ENCODE assay signal across 33 cellular contexts in the genomic region with DNA sequence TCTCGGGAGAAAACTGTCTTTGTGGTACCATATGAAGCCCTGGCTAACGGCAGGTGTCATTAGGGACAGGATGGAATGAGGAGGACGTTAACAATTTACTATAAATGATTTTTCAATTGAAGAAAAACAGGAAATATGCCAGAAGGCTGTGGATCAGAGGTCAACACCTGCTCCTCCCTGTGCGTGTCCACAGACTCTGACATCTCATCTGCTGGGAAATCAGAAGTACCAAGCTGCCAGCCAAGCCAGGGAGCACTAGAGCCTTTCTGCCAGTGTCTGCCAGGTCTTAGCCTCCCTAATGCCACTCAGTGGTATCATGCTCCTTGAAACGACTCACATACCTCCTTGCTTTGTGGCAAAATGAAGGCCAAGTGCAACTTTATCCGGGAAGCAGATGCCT.
A peak's percentile ranks its signal among the peaks of the same experiment; 100 is the strongest.
DNase-seq lines count a peak whose midpoint lies in the region; ATAC-seq, FAIRE-seq and TF ChIP-seq lines count a peak whose summit lies in the region.
"Had no signal": no experiment of that assay in that cellular context is flagged by ENCODE, and none has a peak within 500 bp of the region (broad histone marks: within the 10 kb centered on the region; RNA-seq: fewer than 3 reads in every experiment).

No MANE protein-coding gene starts in this region.

- TF ChIP-seq CTCF in liver (IDR thresholded peaks at IDR 0.05; ENCODE audit: low read depth, low read length, missing input control) (no peak), right lobe of liver (IDR thresholded peaks at IDR 0.05) (no peak), left ventricle myocardium inferior (IDR thresholded peaks at IDR 0.05; ENCODE audit: borderline replicate concordance) (no peak)

- no peak overlapping the region for H3K9ac ChIP-seq in liver (ENCODE audit: low read depth in 1 of 2, low read length in 2 of 2)
- H3K9ac ChIP-seq: SK-N-SH had no signal

- 44% methylated on average over 6 of the region's 6 CpGs for WGBS in liver
- 25% methylated on average over 6 of the region's 6 CpGs for WGBS in right lobe of liver (ENCODE audit: insufficient coverage, low coverage, low lambda C conversion rate, missing lambda C conversion rate)

- no peaks in the 10 kb centered on the region for H3K36me3 Mint-ChIP-seq in naive thymus-derived CD4-positive, alpha-beta T cell
- H3K36me3 Mint-ChIP-seq: activated naive CD4-positive, alpha-beta T cell treated with anti-CD3 and anti-CD28 coated beads, Interleukin-2, amount 50 U/mL, for 24 hours had no signal

- H3K27ac ChIP-seq in liver (ENCODE audit: low read depth in 1 of 2, low read length in 2 of 2) (no peak overlapping the region), right lobe of liver (no peak overlapping the region), left ventricle myocardium inferior (replicated peaks) (no peak overlapping the region)
- H3K27ac ChIP-seq in naive thymus-derived CD4-positive, alpha-beta T cell (ENCODE audit: low read depth, low read length): no peak overlapping the region
- H3K27ac ChIP-seq: coronary artery, lower lobe of right lung, RWPE1, stomach, tibial artery had no signal

- peaks cover 0 to 3% (median 0%) of the 10 kb centered on the region in 11 donors for H3K9me3 Mint-ChIP-seq in naive thymus-derived CD4-positive, alpha-beta T cell
- H3K9me3 Mint-ChIP-seq: activated CD8-positive, alpha-beta T cell treated with anti-CD3 and anti-CD28 coated beads for 36 hours; activated naive CD4-positive, alpha-beta T cell treated with anti-CD3 and anti-CD28 coated beads, Interleukin-2, amount 50 U/mL, for 24 hours; activated T-helper 17 cell treated with anti-CD3 and anti-CD28 coated beads, Interleukin-2, amount 50 U/mL, for 72 hours had no signal

- no peak for TF ChIP-seq RAD21 in liver (IDR thresholded peaks at IDR 0.05)

- H3K36me3 ChIP-seq in liver (ENCODE audit: control insufficient read depth in 4 of 4, insufficient read depth in 3 of 4, low read depth in 1 of 4, low read length in 3 of 4) (no peaks in the 10 kb centered on the region), right lobe of liver (no peaks in the 10 kb centered on the region), left ventricle myocardium inferior (no peaks in the 10 kb centered on the region)
- no peaks in the 10 kb centered on the region for H3K36me3 ChIP-seq in naive thymus-derived CD4-positive, alpha-beta T cell (ENCODE audit: control insufficient read depth in 2 of 3, insufficient read depth in 3 of 3, low read length in 3 of 3)
- H3K36me3 ChIP-seq: lower lobe of right lung, stomach, tibial artery had no signal

- no peak for DNase-seq in right lobe of liver
- peak; percentile 67 for DNase-seq in NCI-H2227 (lab: John Stamatoyannopoulos, UW; ENCODE audit: unreplicated experiment)
- peak; percentile 82 for DNase-seq in SHP77 treated with DMSO at 0.1 percent for 48 hours (lab: John Stamatoyannopoulos, UW)
- DNase-seq in GM12892 (ENCODE audit: insufficient read length): no peak
- no peak for DNase-seq in SKM-1 treated with dmso at 0.1 percent for 144 hours (lab: John Stamatoyannopoulos, UW; ENCODE audit: unreplicated experiment)
- no peak for DNase-seq in naive thymus-derived CD4-positive, alpha-beta T cell
- no peak for DNase-seq in left ventricle myocardium inferior
- DNase-seq: activated CD8-positive, alpha-beta T cell treated with anti-CD3 and anti-CD28 coated beads for 36 hours; amygdala; DND-41; effector memory CD4-positive, alpha-beta T cell; HCEC 1CT; head of caudate nucleus; kidney; lower lobe of right lung; NCI-H1694; NCI-H446; nephron progenitor cell; SK-N-SH; stimulated activated CD4-positive, alpha-beta T cell treated with anti-CD3 and anti-CD28 coated beads, Interleukin-2, amount 100 ng/mL, for 24 hours; stomach; T-helper 17 cell; tibial artery had no signal

- no peak for FAIRE-seq in GM12892 (lab: Jason Lieb, UNC)
- FAIRE-seq: bronchial epithelial cell, GM18507, K562, kidney had no signal

- H3K4me1 Mint-ChIP-seq in naive thymus-derived CD4-positive, alpha-beta T cell: no peaks in the 10 kb centered on the region
- H3K4me1 Mint-ChIP-seq: activated naive CD4-positive, alpha-beta T cell treated with anti-CD3 and anti-CD28 coated beads, Interleukin-2, amount 50 U/mL, for 24 hours; activated T-helper 17 cell treated with anti-CD3 and anti-CD28 coated beads, Interleukin-2, amount 50 U/mL, for 72 hours; nephron progenitor cell; T-helper 17 cell had no signal

- peaks cover 0 to 4% (median 0%) of the 10 kb centered on the region in 5 donors for H3K27me3 Mint-ChIP-seq in naive thymus-derived CD4-positive, alpha-beta T cell
- H3K27me3 Mint-ChIP-seq: activated CD8-positive, alpha-beta T cell treated with anti-CD3 and anti-CD28 coated beads for 36 hours; activated naive CD4-positive, alpha-beta T cell treated with anti-CD3 and anti-CD28 coated beads, Interleukin-2, amount 50 U/mL, for 24 hours; activated T-helper 17 cell treated with anti-CD3 and anti-CD28 coated beads, Interleukin-2, amount 50 U/mL, for 72 hours had no signal

- TF ChIP-seq POLR2A in right lobe of liver (IDR thresholded peaks at IDR 0.05) (no peak), GM12892 (IDR thresholded peaks at IDR 0.05; ENCODE audit: low read depth, low read length) (no peak)

- CTCF ChIA-PET in naive thymus-derived CD4-positive, alpha-beta T cell (lab: Charles Lee): no interaction called here

- H3K4me3 Mint-ChIP-seq in naive thymus-derived CD4-positive, alpha-beta T cell: no peak overlapping the region
- H3K4me3 Mint-ChIP-seq: activated CD8-positive, alpha-beta T cell treated with anti-CD3 and anti-CD28 coated beads for 36 hours; activated naive CD4-positive, alpha-beta T cell treated with anti-CD3 and anti-CD28 coated beads, Interleukin-2, amount 50 U/mL, for 24 hours; activated T-helper 17 cell treated with anti-CD3 and anti-CD28 coated beads, Interleukin-2, amount 50 U/mL, for 72 hours; B cell; nephron progenitor cell; T-helper 17 cell had no signal

- H3K4me1 ChIP-seq in liver (ENCODE audit: control insufficient read depth in 4 of 4, insufficient read depth in 4 of 4, low read length in 3 of 4): no peaks in the 10 kb centered on the region
- H3K4me1 ChIP-seq in right lobe of liver: no peaks in the 10 kb centered on the region
- H3K4me1 ChIP-seq in naive thymus-derived CD4-positive, alpha-beta T cell (ENCODE audit: control insufficient read depth in 2 of 2, insufficient read depth in 2 of 2, low read length in 2 of 2): no peaks in the 10 kb centered on the region
- H3K4me1 ChIP-seq in left ventricle myocardium inferior: no peaks in the 10 kb centered on the region
- H3K4me1 ChIP-seq: lower lobe of right lung, stomach, tibial artery had no signal

- no peak for ATAC-seq in right lobe of liver
- ATAC-seq in naive thymus-derived CD4-positive, alpha-beta T cell: no peak
- ATAC-seq: activated CD4-positive, CD25-positive, alpha-beta regulatory T cell treated with anti-CD3 and anti-CD28 coated beads, Interleukin-2, amount 50 U/mL, for 24 hours; activated CD8-positive, alpha-beta T cell treated with anti-CD3 and anti-CD28 coated beads for 36 hours; activated T-helper 17 cell treated with anti-CD3 and anti-CD28 coated beads, Interleukin-2, amount 50 U/mL, for 72 hours; K562; lower lobe of right lung; T-helper 17 cell had no signal

- no peak overlapping the region for H3K27ac Mint-ChIP-seq in naive thymus-derived CD4-positive, alpha-beta T cell
- H3K27ac Mint-ChIP-seq: activated CD8-positive, alpha-beta T cell treated with anti-CD3 and anti-CD28 coated beads for 36 hours; activated naive CD4-positive, alpha-beta T cell treated with anti-CD3 and anti-CD28 coated beads, Interleukin-2, amount 50 U/mL, for 24 hours; activated T-helper 17 cell treated with anti-CD3 and anti-CD28 coated beads, Interleukin-2, amount 50 U/mL, for 72 hours; B cell; nephron progenitor cell; T-helper 17 cell had no signal

- H3K4me3 ChIP-seq in liver (ENCODE audit: low read depth in 1 of 3, low read length in 3 of 3) (no peak overlapping the region), right lobe of liver (no peak overlapping the region), left ventricle myocardium inferior (no peak overlapping the region)
- no peak overlapping the region for H3K4me3 ChIP-seq in naive thymus-derived CD4-positive, alpha-beta T cell (ENCODE audit: low read length)
- H3K4me3 ChIP-seq: coronary artery, K562, lower lobe of right lung, stomach, tibial artery had no signal

- no peaks in the 10 kb centered on the region for H3K27me3 ChIP-seq in liver (ENCODE audit: control insufficient read depth in 4 of 4, insufficient read depth in 4 of 4, low read length in 3 of 4)
- no peaks in the 10 kb centered on the region for H3K27me3 ChIP-seq in right lobe of liver
- H3K27me3 ChIP-seq in naive thymus-derived CD4-positive, alpha-beta T cell (ENCODE audit: control insufficient read depth in 2 of 2, insufficient read depth in 2 of 2, low read length in 2 of 2): no peaks in the 10 kb centered on the region
- H3K27me3 ChIP-seq in left ventricle myocardium inferior (ENCODE audit: low read depth): no peaks in the 10 kb centered on the region
- H3K27me3 ChIP-seq: stomach, tibial artery had no signal

- intact Hi-C loops in right lobe of liver (cut with DNase I) (no loop called here), left ventricle myocardium inferior (cut with micrococcal nuclease) (no loop called here)
- intact Hi-C loops in naive thymus-derived CD4-positive, alpha-beta T cell (cut with micrococcal nuclease): no loop called here

- POLR2A ChIA-PET in naive thymus-derived CD4-positive, alpha-beta T cell (lab: Charles Lee): no interaction called here

- H3K9me3 ChIP-seq in liver (ENCODE audit: control insufficient read depth in 4 of 4, low read length in 3 of 4) (no peaks in the 10 kb centered on the region), right lobe of liver (no peaks in the 10 kb centered on the region), left ventricle myocardium inferior (replicated peaks) (peaks cover 10% of the 10 kb centered on the region)
- no peaks in the 10 kb centered on the region for H3K9me3 ChIP-seq in naive thymus-derived CD4-positive, alpha-beta T cell (ENCODE audit: control insufficient read depth in 2 of 3, low read length in 3 of 3)
- H3K9me3 ChIP-seq: lower lobe of right lung, SK-N-SH had no signal

TF ChIP-seq in liver, 16 proteins besides CTCF, POLR2A, EP300 and RAD21:
- TF ChIP-seq FOXA2 (IDR thresholded peaks at IDR 0.05) (no peak), NR2F2 (IDR thresholded peaks at IDR 0.05) (peak; percentile 15)

Comparison
In these comparisons a context has a peak if more than half of its experiments do, and no peak if none do; other contexts are left out.
1. DNase-seq: peak in NCI-H2227 (single experiment) and SHP77 treated with DMSO at 0.1 percent for 48 hours (single experiment); none in right lobe of liver (0 of 3), GM12892 (single experiment), SKM-1 treated with dmso at 0.1 percent for 144 hours (single experiment), naive thymus-derived CD4-positive, alpha-beta T cell (0 of 9) and left ventricle myocardium inferior (single experiment).